In genomic region chr10:69089638-69090599, GRCh38 we compare ENCODE assay signal across 8 cellular contexts.
A peak's percentile ranks its signal among the peaks of the same experiment; 100 is the strongest.
DNase-seq lines count a peak whose midpoint lies in the region; ATAC-seq and TF ChIP-seq lines count a peak whose summit lies in the region.

No MANE protein-coding gene starts in this region.

- peak; percentile 1 for TF ChIP-seq CTCF in GM12873 (IDR thresholded peaks at IDR 0.05; ENCODE audit: insufficient read depth, low read depth, low read length, missing control alignments)

- peak; percentile 62 to 65 for DNase-seq in activated CD4-positive, alpha-beta T cell treated with anti-CD3 and anti-CD28 coated beads for 4 hours
- DNase-seq in effector CD4-positive, alpha-beta T cell, result peak; percentile 73
- peak; percentile 65 to 82 (median 73) for DNase-seq in stimulated activated CD4-positive, alpha-beta T cell treated with anti-CD3 and anti-CD28 coated beads, Interleukin-12 subunit alpha, Interleukin-12 subunit beta, amount 100 ng/mL, for 48 hours (ENCODE audit: low read depth in 2 of 3, low spot score in 1 of 3)
- no peak for DNase-seq in NCI-H128 (lab: John Stamatoyannopoulos, UW; ENCODE audit: unreplicated experiment)
- no peak for DNase-seq in Kasumi-1 (lab: John Stamatoyannopoulos, UW)
- DNase-seq in NCI-H1105 (lab: John Stamatoyannopoulos, UW), result no peak

- ATAC-seq in HG03045 (IDR thresholded peaks at IDR 0.05; ENCODE audit: unreplicated experiment), result peak; percentile 41

Comparison
In these comparisons a context has a peak if more than half of its experiments do, and no peak if none do; other contexts are left out.
1. DNase-seq: peak in activated CD4-positive, alpha-beta T cell treated with anti-CD3 and anti-CD28 coated beads for 4 hours (2 of 2), effector CD4-positive, alpha-beta T cell (single experiment) and stimulated activated CD4-positive, alpha-beta T cell treated with anti-CD3 and anti-CD28 coated beads, Interleukin-12 subunit alpha, Interleukin-12 subunit beta, amount 100 ng/mL, for 48 hours (3 of 3); none in NCI-H128 (single experiment), Kasumi-1 (0 of 2) and NCI-H1105 (single experiment).